Comparison of ENCODE assay signal across 15 cellular contexts in the genomic region with DNA sequence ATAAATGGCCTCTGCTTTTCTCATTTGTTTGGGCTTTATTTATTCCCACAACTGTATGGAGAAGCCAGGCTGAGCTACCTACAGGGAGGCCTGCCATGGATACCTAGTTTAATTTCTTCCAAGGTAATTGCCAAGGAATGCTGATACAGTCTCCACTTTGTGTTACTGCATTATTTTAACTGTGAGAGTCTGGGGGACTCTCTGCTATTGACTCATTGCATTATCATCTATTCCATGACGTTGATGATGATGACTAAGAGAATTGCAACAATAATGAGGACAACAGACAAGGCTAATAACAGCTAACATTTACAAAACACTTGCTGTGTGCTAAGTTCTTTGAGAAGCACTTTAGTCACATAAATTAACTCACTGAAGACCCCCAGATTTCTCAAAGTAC.
DNase-seq lines count a peak whose midpoint lies in the region; TF ChIP-seq lines count a peak whose summit lies in the region.
"Had no signal": no experiment of that assay in that cellular context is flagged by ENCODE, and none has a peak within 500 bp of the region (broad histone marks: within the 10 kb centered on the region; RNA-seq: fewer than 3 reads in every experiment).

No MANE protein-coding gene starts in this region.

- H3K36me3 ChIP-seq in CD4-positive, alpha-beta memory T cell (ENCODE audit: insufficient read depth, low read length): no peaks in the 10 kb centered on the region

- H3K9me3 Mint-ChIP-seq in CD4-positive, alpha-beta memory T cell: peaks cover 0 to 2% (median 0%) of the 10 kb centered on the region in 8 donors
- no peaks in the 10 kb centered on the region for H3K9me3 Mint-ChIP-seq in activated T-helper 2 cell treated with anti-CD3 and anti-CD28 coated beads, Interferon-gamma antibody, Interleukin-2, Interleukin-4, amounts not matched to agents 10 μg/mL and 5 μg/mL and 100 μg/mL, durations not matched to agents 14 hours and 24 hours and 36 hours
- H3K9me3 Mint-ChIP-seq: stimulated activated naive CD8-positive, alpha-beta T cell treated with anti-CD3 and anti-CD28 coated beads, Interleukin-15, amount 100 ng/mL, for 72 hours had no signal

- no peaks in the 10 kb centered on the region for H3K9me3 ChIP-seq in CD4-positive, alpha-beta memory T cell (ENCODE audit: control insufficient read depth in 1 of 2, low read length in 2 of 2)

- H3K4me1 Mint-ChIP-seq in CD4-positive, alpha-beta memory T cell: no peaks in the 10 kb centered on the region
- H3K4me1 Mint-ChIP-seq in activated T-helper 2 cell treated with anti-CD3 and anti-CD28 coated beads, Interferon-gamma antibody, Interleukin-2, Interleukin-4, amounts not matched to agents 10 μg/mL and 5 μg/mL and 100 μg/mL, durations not matched to agents 14 hours and 24 hours and 36 hours (ENCODE audit: low read depth): no peaks in the 10 kb centered on the region
- H3K4me1 Mint-ChIP-seq: stimulated activated naive CD8-positive, alpha-beta T cell treated with anti-CD3 and anti-CD28 coated beads, Interleukin-15, amount 100 ng/mL, for 72 hours had no signal

- no peaks in the 10 kb centered on the region for H3K36me3 Mint-ChIP-seq in CD4-positive, alpha-beta memory T cell
- H3K36me3 Mint-ChIP-seq in activated T-helper 2 cell treated with anti-CD3 and anti-CD28 coated beads, Interferon-gamma antibody, Interleukin-2, Interleukin-4, amounts not matched to agents 10 μg/mL and 5 μg/mL and 100 μg/mL, durations not matched to agents 14 hours and 24 hours and 36 hours (ENCODE audit: low read depth): no peaks in the 10 kb centered on the region

- H3K4me1 ChIP-seq in CD4-positive, alpha-beta memory T cell (ENCODE audit: insufficient read depth, low read length): no peaks in the 10 kb centered on the region
- H3K4me1 ChIP-seq: parathyroid adenoma had no signal

- no peak overlapping the region for H3K27ac Mint-ChIP-seq in CD4-positive, alpha-beta memory T cell
- H3K27ac Mint-ChIP-seq in activated T-helper 2 cell treated with anti-CD3 and anti-CD28 coated beads, Interferon-gamma antibody, Interleukin-2, Interleukin-4, amounts not matched to agents 10 μg/mL and 5 μg/mL and 100 μg/mL, durations not matched to agents 14 hours and 24 hours and 36 hours: no peak overlapping the region
- H3K27ac Mint-ChIP-seq: stimulated activated naive CD8-positive, alpha-beta T cell treated with anti-CD3 and anti-CD28 coated beads, Interleukin-15, amount 100 ng/mL, for 72 hours had no signal

- no peak overlapping the region for H3K4me3 ChIP-seq in retinal pigment epithelial cell (ENCODE audit: low read length)
- H3K4me3 ChIP-seq in CD4-positive, alpha-beta memory T cell (ENCODE audit: low read length in 2 of 2): no peak overlapping the region

- no peak for TF ChIP-seq CTCF in retinal pigment epithelial cell (conservative IDR thresholded peaks at IDR 0.05; ENCODE audit: low read depth, low read length)

- no peaks in the 10 kb centered on the region for H3K27me3 Mint-ChIP-seq in CD4-positive, alpha-beta memory T cell
- peaks cover 3% of the 10 kb centered on the region for H3K27me3 Mint-ChIP-seq in activated T-helper 2 cell treated with anti-CD3 and anti-CD28 coated beads, Interferon-gamma antibody, Interleukin-2, Interleukin-4, amounts not matched to agents 10 μg/mL and 5 μg/mL and 100 μg/mL, durations not matched to agents 14 hours and 24 hours and 36 hours (ENCODE audit: low read depth)

- CTCF ChIA-PET in CD4-positive, alpha-beta memory T cell (lab: Charles Lee; ENCODE audit: partially characterized antibody): no interaction called here

- H3K27me3 ChIP-seq in CD4-positive, alpha-beta memory T cell (ENCODE audit: insufficient read depth, low read length): no peaks in the 10 kb centered on the region

- intact Hi-C loops in CD4-positive, alpha-beta memory T cell (cut with micrococcal nuclease): no loop called here
- intact Hi-C loops in activated T-helper 2 cell treated with anti-CD3 and anti-CD28 coated beads, Interferon-gamma antibody, Interleukin-2, Interleukin-4, amounts not matched to agents 10 μg/mL and 5 μg/mL and 100 μg/mL, durations not matched to agents 14 hours and 24 hours and 36 hours (cut with micrococcal nuclease): no loop called here

- POLR2A ChIA-PET in CD4-positive, alpha-beta memory T cell (lab: Charles Lee; ENCODE audit: partially characterized antibody): no interaction called here

- DNase-seq in GM04503 (ENCODE audit: low read depth) (peak; percentile 70), RKO (ENCODE audit: low spot score) (peak; percentile 49), epithelial cell of prostate (ENCODE audit: low read depth, low spot score) (peak; percentile 63), retinal pigment epithelial cell (ENCODE audit: low read depth) (peak; percentile 60), SW 1271 (lab: John Stamatoyannopoulos, UW) (no peak), HuH-7.5 (ENCODE audit: low spot score) (no peak)
- DNase-seq in CD4-positive, alpha-beta memory T cell: no peak
- no peak for DNase-seq in activated T-helper 2 cell treated with anti-CD3 and anti-CD28 coated beads, Interferon-gamma antibody, Interleukin-2, Interleukin-4, amounts not matched to agents 10 μg/mL and 5 μg/mL and 100 μg/mL, durations not matched to agents 14 hours and 24 hours and 36 hours (ENCODE audit: low spot score)
- DNase-seq: activated CD4-positive, alpha-beta T cell treated with anti-CD3 and anti-CD28 coated beads for 1 hour; DMS79 treated with DMSO at 0.1 percent for 48 hours; NCI-H2227 treated with DMSO at 0.1 percent for 48 hours; SHP77 treated with DMSO at 0.1 percent for 48 hours; stimulated activated CD4-positive, alpha-beta T cell treated with anti-CD3 and anti-CD28 coated beads, Interleukin-2, amount 100 ng/mL, for 48 hours; stimulated activated naive CD8-positive, alpha-beta T cell treated with anti-CD3 and anti-CD28 coated beads, Interleukin-15, amount 100 ng/mL, for 72 hours had no signal

- peak overlapping the region; percentile 75 for H3K27ac ChIP-seq in epithelial cell of prostate
- no peak overlapping the region for H3K27ac ChIP-seq in CD4-positive, alpha-beta memory T cell (ENCODE audit: low read depth, low read length)
- H3K27ac ChIP-seq: parathyroid adenoma had no signal

- no peak overlapping the region for H3K4me3 Mint-ChIP-seq in CD4-positive, alpha-beta memory T cell
- H3K4me3 Mint-ChIP-seq in activated T-helper 2 cell treated with anti-CD3 and anti-CD28 coated beads, Interferon-gamma antibody, Interleukin-2, Interleukin-4, amounts not matched to agents 10 μg/mL and 5 μg/mL and 100 μg/mL, durations not matched to agents 14 hours and 24 hours and 36 hours (ENCODE audit: low read depth): no peak overlapping the region
- H3K4me3 Mint-ChIP-seq: stimulated activated naive CD8-positive, alpha-beta T cell treated with anti-CD3 and anti-CD28 coated beads, Interleukin-15, amount 100 ng/mL, for 72 hours had no signal

Comparison
In these comparisons a context has a peak if more than half of its experiments do, and no peak if none do; other contexts are left out.
1. DNase-seq: peak in GM04503 (single experiment), RKO (single experiment), epithelial cell of prostate (single experiment) and retinal pigment epithelial cell (single experiment); none in CD4-positive, alpha-beta memory T cell (0 of 5), activated T-helper 2 cell treated with anti-CD3 and anti-CD28 coated beads, Interferon-gamma antibody, Interleukin-2, Interleukin-4, amounts not matched to agents 10 μg/mL and 5 μg/mL and 100 μg/mL, durations not matched to agents 14 hours and 24 hours and 36 hours (single experiment), SW 1271 (0 of 2) and HuH-7.5 (single experiment).